Comparison of ENCODE assay signal across 8 cellular contexts in genomic region chr12:66861157-66861750, GRCh38.
A peak's percentile ranks its signal among the peaks of the same experiment; 100 is the strongest.
DNase-seq lines count a peak whose midpoint lies in the region; ATAC-seq and TF ChIP-seq lines count a peak whose summit lies in the region.

No MANE protein-coding gene starts in this region.

- intact Hi-C loops in CD4-positive, alpha-beta T cell (cut with DNase I, micrococcal nuclease) = loop anchor here (1.0 to 5.0 kb wide), 4 partner anchors 154 to 1969 kb away; no protein-coding TSS in a partner anchor
- intact Hi-C loops in adrenal gland (cut with DNase I) (loop anchor here in 1 of 2 donors (10.0 kb wide), 1 partner anchor 176 kb away; no protein-coding TSS in a partner anchor), right cardiac atrium (cut with DNase I) (loop anchor here in 2 of 4 donors (5.0 kb wide), 2 partner anchors 169 to 174 kb away; no protein-coding TSS in a partner anchor), sciatic nerve (cut with DNase I) (loop anchor here (5.0 kb wide), 1 partner anchor 1399 kb away; no protein-coding TSS in a partner anchor)

- no peak overlapping the region for H3K4me3 ChIP-seq in adrenal gland
- no peak overlapping the region for H3K4me3 ChIP-seq in right cardiac atrium (ENCODE audit: low read length)

- no peaks in the 10 kb centered on the region for H3K9me3 Mint-ChIP-seq in CD4-positive, alpha-beta T cell

- ATAC-seq in CD4-positive, alpha-beta T cell (ENCODE audit: poor library complexity) = peak; percentile 62
- ATAC-seq in GM19438 (IDR thresholded peaks at IDR 0.05; ENCODE audit: low read depth, unreplicated experiment) = peak; percentile 64
- peak; percentile 63; the same call in 2 of the 3 replicates for ATAC-seq in SK-N-SH treated with all-trans-retinoic acid at 6 μM for 48 hours
- peak; percentile 22 to 58 for ATAC-seq in right cardiac atrium
- peak; percentile 38 for ATAC-seq in sciatic nerve

- H3K4me1 ChIP-seq in adrenal gland (replicated peaks in 1 of 2) = no peaks in the 10 kb centered on the region
- H3K4me1 ChIP-seq in right cardiac atrium (ENCODE audit: control insufficient read depth, insufficient read depth, low read length) = no peaks in the 10 kb centered on the region

- peaks cover 23% of the 10 kb centered on the region for H3K4me1 Mint-ChIP-seq in CD4-positive, alpha-beta T cell (ENCODE audit: low read depth)

- peak; percentile 95 for TF ChIP-seq CTCF in CD4-positive, alpha-beta T cell (IDR thresholded peaks at IDR 0.05)
- TF ChIP-seq CTCF in LNCAP (IDR thresholded peaks at IDR 0.05) (peak; percentile 98), adrenal gland (IDR thresholded peaks at IDR 0.05) (peak; percentile 65 to 93 (median 73))

- TF ChIP-seq POLR2A in adrenal gland (IDR thresholded peaks at IDR 0.05) = no peak

- H3K27me3 Mint-ChIP-seq in CD4-positive, alpha-beta T cell = no peaks in the 10 kb centered on the region

- CTCF ChIA-PET in CD4-positive, alpha-beta T cell (lab: Charles Lee) = interaction anchor here (0.9 to 1.1 kb wide), 6 partner anchors 9 to 495 kb away, joined by 3 to 5 read pairs (median 3); no protein-coding TSS in a partner anchor

- H3K27ac ChIP-seq in CD4-positive, alpha-beta T cell (ENCODE audit: low read depth, low read length) = no peak overlapping the region
- H3K27ac ChIP-seq in adrenal gland (no peak overlapping the region), right cardiac atrium (ENCODE audit: low read length) (no peak overlapping the region)

- no peaks in the 10 kb centered on the region for H3K9me3 ChIP-seq in CD4-positive, alpha-beta T cell (ENCODE audit: control insufficient read depth, low read length)
- H3K9me3 ChIP-seq in adrenal gland (replicated peaks in 1 of 3) (no peaks in the 10 kb centered on the region), right cardiac atrium (ENCODE audit: control insufficient read depth, low read length) (no peaks in the 10 kb centered on the region)

- POLR2A ChIA-PET in CD4-positive, alpha-beta T cell (lab: Charles Lee) = no interaction called here

- H3K27me3 ChIP-seq in CD4-positive, alpha-beta T cell (ENCODE audit: control insufficient read depth, insufficient read depth, low read length) = peaks cover 2% of the 10 kb centered on the region
- H3K27me3 ChIP-seq in adrenal gland (no peaks in the 10 kb centered on the region), right cardiac atrium (ENCODE audit: control insufficient read depth, insufficient read depth) (no peaks in the 10 kb centered on the region)

- H3K36me3 Mint-ChIP-seq in CD4-positive, alpha-beta T cell (ENCODE audit: low read depth) = no peaks in the 10 kb centered on the region

- WGBS in adrenal gland, 4 donors = 12 to 24% (median 22%) methylated on average over 3 of the region's 3 CpGs
- 20% methylated on average over 3 of the region's 3 CpGs for WGBS in right cardiac atrium

- H3K4me3 Mint-ChIP-seq in CD4-positive, alpha-beta T cell = no peak overlapping the region

- no peak overlapping the region for H3K27ac Mint-ChIP-seq in CD4-positive, alpha-beta T cell

- DNase-seq in CD4-positive, alpha-beta T cell = peak; percentile 39 to 71 (median 52)
- DNase-seq in adrenal gland (peak; percentile 31 to 86 (median 58)), right cardiac atrium (peak; percentile 41 to 75 (median 73)), sciatic nerve (ENCODE audit: low spot score) (peak; percentile 69), NCI-H524 treated with DMSO at 0.1 percent for 48 hours (lab: John Stamatoyannopoulos, UW) (no peak)

- H3K36me3 ChIP-seq in adrenal gland (replicated peaks in 1 of 2) = no peaks in the 10 kb centered on the region

TF ChIP-seq in SK-N-SH treated with all-trans-retinoic acid at 6 μM for 48 hours, 23 proteins besides CTCF, POLR2A, EP300 and RAD21 (continues in another document):
- TF ChIP-seq TSHZ2 (CRISPR knock-in tag; IDR thresholded peaks at IDR 0.05) = no peak
- TF ChIP-seq TOX (CRISPR knock-in tag; IDR thresholded peaks at IDR 0.05; ENCODE audit: borderline replicate concordance) = no peak
- TF ChIP-seq OSR1 (CRISPR knock-in tag; IDR thresholded peaks at IDR 0.05) = no peak
- no peak for TF ChIP-seq CSRNP3 (CRISPR knock-in tag; IDR thresholded peaks at IDR 0.05)
- TF ChIP-seq CSDC2 (CRISPR knock-in tag; IDR thresholded peaks at IDR 0.05) = no peak
- TF ChIP-seq CREB5 (CRISPR knock-in tag; IDR thresholded peaks at IDR 0.05; ENCODE audit: low read depth) = no peak
- no peak for TF ChIP-seq ZC3H10 (CRISPR knock-in tag; IDR thresholded peaks at IDR 0.05)
- TF ChIP-seq ZFP30 (CRISPR knock-in tag; IDR thresholded peaks at IDR 0.05) = no peak
- no peak for TF ChIP-seq GLIS3 (CRISPR knock-in tag; IDR thresholded peaks at IDR 0.05)
- TF ChIP-seq ZNF565 (CRISPR knock-in tag; conservative IDR thresholded peaks at IDR 0.05; ENCODE audit: low read depth) = no peak
- no peak for TF ChIP-seq PPARA (CRISPR knock-in tag; IDR thresholded peaks at IDR 0.05; ENCODE audit: borderline replicate concordance)
- no peak for TF ChIP-seq ISL1 (CRISPR knock-in tag; IDR thresholded peaks at IDR 0.05)
- no peak for TF ChIP-seq ZNF70 (CRISPR knock-in tag; IDR thresholded peaks at IDR 0.05)
- TF ChIP-seq POU6F1 (CRISPR knock-in tag; IDR thresholded peaks at IDR 0.05; ENCODE audit: borderline replicate concordance, low read depth) = no peak
